In genomic region chr13:21005193-21005592, GRCh38 we compare ENCODE assay signal across 1 cellular context.
TF ChIP-seq lines count a peak whose summit lies in the region.

No MANE protein-coding gene starts in this region.

TF ChIP-seq in HepG2, 621 proteins besides CTCF, POLR2A, EP300 and RAD21:
- TF ChIP-seq IKZF5 (CRISPR knock-in tag; IDR thresholded peaks at IDR 0.05): no peak
- TF ChIP-seq ZFP36L1 (CRISPR knock-in tag; IDR thresholded peaks at IDR 0.05): no peak
- no peak for TF ChIP-seq MED1 (CRISPR knock-in tag; IDR thresholded peaks at IDR 0.05)
- TF ChIP-seq ZNF101 (CRISPR knock-in tag; IDR thresholded peaks at IDR 0.05; ENCODE audit: borderline replicate concordance, low read depth): no peak
- TF ChIP-seq GRHL1 (CRISPR knock-in tag; conservative IDR thresholded peaks at IDR 0.05): no peak
- TF ChIP-seq ZNF792 (CRISPR knock-in tag; IDR thresholded peaks at IDR 0.05): no peak
- TF ChIP-seq LCORL (IDR thresholded peaks at IDR 0.05): no peak
- no peak for TF ChIP-seq LCORL (CRISPR knock-in tag; IDR thresholded peaks at IDR 0.05)
- no peak for TF ChIP-seq TBL1XR1 (IDR thresholded peaks at IDR 0.05; ENCODE audit: borderline replicate concordance, low read length, partially characterized antibody)
- TF ChIP-seq ZNF562 (CRISPR knock-in tag; IDR thresholded peaks at IDR 0.05; ENCODE audit: borderline replicate concordance): no peak
- TF ChIP-seq SAFB2 (CRISPR knock-in tag; IDR thresholded peaks at IDR 0.05; ENCODE audit: borderline replicate concordance, low read depth): no peak
- no peak for TF ChIP-seq ZNF235 (CRISPR knock-in tag; IDR thresholded peaks at IDR 0.05; ENCODE audit: borderline replicate concordance)
- TF ChIP-seq ZNF737 (CRISPR knock-in tag; IDR thresholded peaks at IDR 0.05; ENCODE audit: borderline replicate concordance): no peak
- TF ChIP-seq ZNF142 (CRISPR knock-in tag; IDR thresholded peaks at IDR 0.05): no peak
